In genomic region chr6:149660028-149660427, GRCh38 we compare ENCODE assay signal across 24 cellular contexts. TPM values are rescaled to one million over a fixed set of nuclear protein-coding genes. Genes with fewer than 3 reads are reported as not detected.
DNase-seq lines count a peak whose midpoint lies in the region; FAIRE-seq lines count a peak whose summit lies in the region.
"Had no signal": no experiment of that assay in that cellular context is flagged by ENCODE, and none has a peak within 500 bp of the region (broad histone marks: within the 10 kb centered on the region; RNA-seq: fewer than 3 reads in every experiment).

No MANE protein-coding gene starts in this region.

- H3K4me3 Mint-ChIP-seq in activated CD4-positive, alpha-beta T cell treated with anti-CD3 and anti-CD28 coated beads, Interleukin-2, amount 10 ng/mL, durations not matched to agents 24 days and 14 days = no peak overlapping the region
- H3K4me3 Mint-ChIP-seq in activated naive CD4-positive, alpha-beta T cell treated with anti-CD3 and anti-CD28 coated beads, Interleukin-2, amount 50 U/mL, for 24 hours = no peak overlapping the region
- H3K4me3 Mint-ChIP-seq in immature natural killer cell = no peak overlapping the region
- H3K4me3 Mint-ChIP-seq: CD14-positive monocyte had no signal

- no peaks in the 10 kb centered on the region for H3K27me3 Mint-ChIP-seq in activated CD4-positive, alpha-beta T cell treated with anti-CD3 and anti-CD28 coated beads, Interleukin-2, amount 10 ng/mL, durations not matched to agents 24 days and 14 days
- no peaks in the 10 kb centered on the region for H3K27me3 Mint-ChIP-seq in activated naive CD4-positive, alpha-beta T cell treated with anti-CD3 and anti-CD28 coated beads, Interleukin-2, amount 50 U/mL, for 24 hours
- peaks cover 0 to 2% (median 2%) of the 10 kb centered on the region in 3 donors for H3K27me3 Mint-ChIP-seq in immature natural killer cell (ENCODE audit: low read depth in 3 of 3)

- intact Hi-C loops in activated CD4-positive, alpha-beta T cell treated with anti-CD3 and anti-CD28 coated beads, Interleukin-2, amount 10 ng/mL, durations not matched to agents 24 days and 14 days (cut with micrococcal nuclease) = no loop called here

- H3K36me3 Mint-ChIP-seq in activated CD4-positive, alpha-beta T cell treated with anti-CD3 and anti-CD28 coated beads, Interleukin-2, amount 10 ng/mL, durations not matched to agents 24 days and 14 days (ENCODE audit: low read depth) = peaks cover 37% of the 10 kb centered on the region
- peaks cover 8% of the 10 kb centered on the region for H3K36me3 Mint-ChIP-seq in activated naive CD4-positive, alpha-beta T cell treated with anti-CD3 and anti-CD28 coated beads, Interleukin-2, amount 50 U/mL, for 24 hours
- peaks cover 0 to 32% (median 13%) of the 10 kb centered on the region in 3 donors for H3K36me3 Mint-ChIP-seq in immature natural killer cell

- peak overlapping the region; percentile 40 for H3K27ac Mint-ChIP-seq in activated CD4-positive, alpha-beta T cell treated with anti-CD3 and anti-CD28 coated beads, Interleukin-2, amount 10 ng/mL, durations not matched to agents 24 days and 14 days
- peak overlapping the region; percentile 35 for H3K27ac Mint-ChIP-seq in activated naive CD4-positive, alpha-beta T cell treated with anti-CD3 and anti-CD28 coated beads, Interleukin-2, amount 50 U/mL, for 24 hours
- no peak overlapping the region for H3K27ac Mint-ChIP-seq in immature natural killer cell
- H3K27ac Mint-ChIP-seq: CD14-positive monocyte had no signal

- peak; percentile 27 for FAIRE-seq in islet of Langerhans (lab: Jason Lieb, UNC)
- FAIRE-seq: GM18507 had no signal

- peak; percentile 45 for DNase-seq in activated CD4-positive, alpha-beta T cell treated with anti-CD3 and anti-CD28 coated beads, Interleukin-2, amount 10 ng/mL, durations not matched to agents 24 days and 14 days
- DNase-seq in activated CD4-positive, alpha-beta T cell treated with anti-CD3 and anti-CD28 coated beads, Interleukin-2, amount 50 U/mL, for 1 hour = no peak
- no peak for DNase-seq in activated naive CD4-positive, alpha-beta T cell treated with Interleukin-2 at 50 U/mL for 16 hours
- peak; percentile 29 for DNase-seq in OCI-M1 (lab: John Stamatoyannopoulos, UW)
- DNase-seq in immature natural killer cell = no peak
- DNase-seq in NCI-H187 treated with DMSO at 0.1 percent for 48 hours (lab: John Stamatoyannopoulos, UW) = no peak
- DNase-seq: 8988T, ACHN, BE2C, DMS153, Kasumi-1, MV-4-11, NCI-H1105, NCI-H1436 treated with DMSO at 0.1 percent for 48 hours, NCI-H1930, NCI-H2107, NCI-H524, NCI-H748 treated with DMSO at 0.1 percent for 48 hours, PC-9, SJCRH30 had no signal

- H3K4me1 Mint-ChIP-seq in activated CD4-positive, alpha-beta T cell treated with anti-CD3 and anti-CD28 coated beads, Interleukin-2, amount 10 ng/mL, durations not matched to agents 24 days and 14 days = peaks cover 8% of the 10 kb centered on the region
- H3K4me1 Mint-ChIP-seq in activated naive CD4-positive, alpha-beta T cell treated with anti-CD3 and anti-CD28 coated beads, Interleukin-2, amount 50 U/mL, for 24 hours = no peaks in the 10 kb centered on the region
- no peaks in the 10 kb centered on the region for H3K4me1 Mint-ChIP-seq in immature natural killer cell
- H3K4me1 Mint-ChIP-seq: CD14-positive monocyte had no signal

- H3K9me3 Mint-ChIP-seq in activated CD4-positive, alpha-beta T cell treated with anti-CD3 and anti-CD28 coated beads, Interleukin-2, amount 10 ng/mL, durations not matched to agents 24 days and 14 days = no peaks in the 10 kb centered on the region
- no peaks in the 10 kb centered on the region for H3K9me3 Mint-ChIP-seq in activated naive CD4-positive, alpha-beta T cell treated with anti-CD3 and anti-CD28 coated beads, Interleukin-2, amount 50 U/mL, for 24 hours
- H3K9me3 Mint-ChIP-seq in immature natural killer cell = no peaks in the 10 kb centered on the region
- H3K9me3 Mint-ChIP-seq: CD14-positive monocyte had no signal

RNA-seq across cellular contexts. Expression of gene KATNA1, which starts 11.5 kb away (rescaled TPM):
- 18.9 and 23.0 TPM in 2 replicates for total RNA-seq in activated CD4-positive, alpha-beta T cell treated with anti-CD3 and anti-CD28 coated beads, Interleukin-2, amount 10 ng/mL, durations not matched to agents 24 days and 14 days
- polyA plus RNA-seq in immature natural killer cell = 10 to 100 TPM; 21.4 to 30.7 (median 21.5) TPM

RNA-seq across cellular contexts. Expression of gene LATS1, which starts 57.9 kb away (rescaled TPM):
- total RNA-seq in activated CD4-positive, alpha-beta T cell treated with anti-CD3 and anti-CD28 coated beads, Interleukin-2, amount 10 ng/mL, durations not matched to agents 24 days and 14 days = 31.8 and 33.7 TPM in 2 replicates
- polyA plus RNA-seq in immature natural killer cell = 10 to 100 TPM in 1 of 3 donors, 1 to 10 TPM in 2; 3.8 to 13.5 (median 6.3) TPM

Comparison
In these comparisons a context has a peak if more than half of its experiments do, and no peak if none do; other contexts are left out.
1. DNase-seq: peak in activated CD4-positive, alpha-beta T cell treated with anti-CD3 and anti-CD28 coated beads, Interleukin-2, amount 10 ng/mL, durations not matched to agents 24 days and 14 days (single experiment) and OCI-M1 (single experiment); none in activated CD4-positive, alpha-beta T cell treated with anti-CD3 and anti-CD28 coated beads, Interleukin-2, amount 50 U/mL, for 1 hour (single experiment), activated naive CD4-positive, alpha-beta T cell treated with Interleukin-2 at 50 U/mL for 16 hours (single experiment), immature natural killer cell (0 of 3) and NCI-H187 treated with DMSO at 0.1 percent for 48 hours (single experiment).
2. H3K27ac Mint-ChIP-seq: peak in activated CD4-positive, alpha-beta T cell treated with anti-CD3 and anti-CD28 coated beads, Interleukin-2, amount 10 ng/mL, durations not matched to agents 24 days and 14 days (single experiment) and activated naive CD4-positive, alpha-beta T cell treated with anti-CD3 and anti-CD28 coated beads, Interleukin-2, amount 50 U/mL, for 24 hours (single experiment); none in immature natural killer cell (0 of 6).